Comparison of ENCODE assay signal across 9 cellular contexts in genomic region chr10:17216901-17217395, GRCh38. TPM values are rescaled to one million over a fixed set of nuclear protein-coding genes. Genes with fewer than 3 reads are reported as not detected.
DNase-seq lines count a peak whose midpoint lies in the region; ATAC-seq, FAIRE-seq and TF ChIP-seq lines count a peak whose summit lies in the region.
"Had no signal": no experiment of that assay in that cellular context is flagged by ENCODE, and none has a peak within 500 bp of the region (broad histone marks: within the 10 kb centered on the region; RNA-seq: fewer than 3 reads in every experiment).

No MANE protein-coding gene starts in this region.

- H2AFZ ChIP-seq in keratinocyte (ENCODE audit: control insufficient read depth, low read length): peak overlapping the region; percentile 21

- no peak for TF ChIP-seq POLR2A in prostate gland (IDR thresholded peaks at IDR 0.05)

- intact Hi-C loops in prostate gland (cut with DNase I): no loop called here

- no peak overlapping the region for H3K4me3 ChIP-seq in keratinocyte (ENCODE audit: control insufficient read depth in 2 of 3, extremely low read depth in 1 of 3, insufficient read depth in 2 of 3, low read depth in 1 of 3, low read length in 3 of 3)
- H3K4me3 ChIP-seq in thymus (ENCODE audit: low read length): no peak overlapping the region
- no peak overlapping the region for H3K4me3 ChIP-seq in prostate gland

- H3K27me3 ChIP-seq in keratinocyte (ENCODE audit: control insufficient read depth, extremely low read depth, insufficient read depth, low read length): no peaks in the 10 kb centered on the region
- H3K27me3 ChIP-seq in thymus (ENCODE audit: control insufficient read depth, insufficient read depth): no peaks in the 10 kb centered on the region
- no peaks in the 10 kb centered on the region for H3K27me3 ChIP-seq in prostate gland (replicated peaks; ENCODE audit: insufficient read depth)

- peak overlapping the region; percentile 40 for H3K4me2 ChIP-seq in keratinocyte (ENCODE audit: control insufficient read depth, extremely low read depth, insufficient read depth, low read depth, low read length)

- POLR2A ChIA-PET in activated naive CD8-positive, alpha-beta T cell treated with anti-CD3 and anti-CD28 coated beads, Interleukin-2, amount 10 ng/mL, durations not matched to agents 7 days and 5 days (lab: Charles Lee): interaction anchor here (1.0 to 2.7 kb wide), 4 partner anchors 11 to 192 kb away, joined by 3 to 64 read pairs (median 13); partner anchors contain the start of gene VIM

- TF ChIP-seq CTCF in keratinocyte (optimal IDR thresholded peaks at IDR 0.05 in 1 of 3, IDR thresholded peaks at IDR 0.05 in 1 of 3, conservative IDR thresholded peaks at IDR 0.05 in 1 of 3; ENCODE audit: extremely low read depth in 1 of 3, insufficient read depth in 2 of 3, low read length in 3 of 3) (no peak), prostate gland (IDR thresholded peaks at IDR 0.05) (no peak)

- peak overlapping the region; percentile 96 for H3K27ac ChIP-seq in keratinocyte (ENCODE audit: control insufficient read depth, insufficient read depth, low read length)
- H3K27ac ChIP-seq in thymus (ENCODE audit: low read depth): peak overlapping the region; percentile 53
- no peak overlapping the region for H3K27ac ChIP-seq in prostate gland

- whole genome bisulfite sequencing in thymus: 95% methylated on average over 6 of the region's 6 CpGs
- WGBS in prostate gland: 91% methylated on average over 6 of the region's 6 CpGs

- H3K27me3 Mint-ChIP-seq in activated CD8-positive, alpha-beta memory T cell treated with anti-CD3 and anti-CD28 coated beads, Interleukin-2, amount 10 ng/mL, durations not matched to agents 7 days and 5 days: no peaks in the 10 kb centered on the region
- H3K27me3 Mint-ChIP-seq in activated naive CD8-positive, alpha-beta T cell treated with anti-CD3 and anti-CD28 coated beads, Interleukin-2, amount 10 ng/mL, durations not matched to agents 7 days and 5 days: no peaks in the 10 kb centered on the region
- H3K27me3 Mint-ChIP-seq: B cell had no signal

- H3K9me3 Mint-ChIP-seq in activated CD8-positive, alpha-beta memory T cell treated with anti-CD3 and anti-CD28 coated beads, Interleukin-2, amount 10 ng/mL, durations not matched to agents 7 days and 5 days (ENCODE audit: low read depth): no peaks in the 10 kb centered on the region
- no peaks in the 10 kb centered on the region for H3K9me3 Mint-ChIP-seq in activated naive CD8-positive, alpha-beta T cell treated with anti-CD3 and anti-CD28 coated beads, Interleukin-2, amount 10 ng/mL, durations not matched to agents 7 days and 5 days

- H3K4me1 ChIP-seq in keratinocyte (ENCODE audit: control insufficient read depth, extremely low read depth, insufficient read depth, low read length) (peaks cover 45% of the 10 kb centered on the region), thymus (ENCODE audit: control insufficient read depth, insufficient read depth, low read length) (no peaks in the 10 kb centered on the region), prostate gland (replicated peaks) (no peaks in the 10 kb centered on the region)

- no peaks in the 10 kb centered on the region for H3K36me3 ChIP-seq in keratinocyte (ENCODE audit: control insufficient read depth in 2 of 2, extremely low read depth in 1 of 2, insufficient read depth in 2 of 2, low read length in 2 of 2)
- no peaks in the 10 kb centered on the region for H3K36me3 ChIP-seq in thymus (ENCODE audit: control insufficient read depth, insufficient read depth)
- H3K36me3 ChIP-seq in prostate gland: no peaks in the 10 kb centered on the region

- peaks cover 66% of the 10 kb centered on the region for H3K4me1 Mint-ChIP-seq in activated CD8-positive, alpha-beta memory T cell treated with anti-CD3 and anti-CD28 coated beads, Interleukin-2, amount 10 ng/mL, durations not matched to agents 7 days and 5 days
- H3K4me1 Mint-ChIP-seq in activated naive CD8-positive, alpha-beta T cell treated with anti-CD3 and anti-CD28 coated beads, Interleukin-2, amount 10 ng/mL, durations not matched to agents 7 days and 5 days: peaks cover 40% of the 10 kb centered on the region

- peaks cover 28% of the 10 kb centered on the region for H3K36me3 Mint-ChIP-seq in activated CD8-positive, alpha-beta memory T cell treated with anti-CD3 and anti-CD28 coated beads, Interleukin-2, amount 10 ng/mL, durations not matched to agents 7 days and 5 days
- peaks cover 20% of the 10 kb centered on the region for H3K36me3 Mint-ChIP-seq in activated naive CD8-positive, alpha-beta T cell treated with anti-CD3 and anti-CD28 coated beads, Interleukin-2, amount 10 ng/mL, durations not matched to agents 7 days and 5 days

- no peak for DNase-seq in activated CD8-positive, alpha-beta memory T cell treated with anti-CD3 and anti-CD28 coated beads, Interleukin-2, amount 10 ng/mL, durations not matched to agents 7 days and 5 days
- DNase-seq in activated CD8-positive, alpha-beta memory T cell treated with anti-CD3 and anti-CD28 coated beads, Interleukin-2, amount 50 U/mL, for 48 hours: no peak
- no peak for DNase-seq in activated naive CD8-positive, alpha-beta T cell treated with anti-CD3 and anti-CD28 coated beads, Interleukin-2, amount 10 ng/mL, durations not matched to agents 7 days and 5 days
- DNase-seq in keratinocyte (ENCODE audit: low read depth, low spot score) (no peak), NCI-H1694 treated with DMSO at 0.1 percent for 48 hours (lab: John Stamatoyannopoulos, UW) (no peak), prostate gland (ENCODE audit: low spot score) (no peak), RCC 7860 (ENCODE audit: low spot score) (no peak)

- dilution Hi-C loops in keratinocyte (cut with MboI; ENCODE audit: extremely low pct_ligation_motif_present, low sequenced_read_pairs): no loop called here

- FAIRE-seq in keratinocyte (lab: Jason Lieb, UNC): no peak
- FAIRE-seq in RCC 7860 (lab: Jason Lieb, UNC): no peak

- H3K27ac Mint-ChIP-seq in activated CD8-positive, alpha-beta memory T cell treated with anti-CD3 and anti-CD28 coated beads, Interleukin-2, amount 10 ng/mL, durations not matched to agents 7 days and 5 days: peak overlapping the region; percentile 96
- H3K27ac Mint-ChIP-seq in activated naive CD8-positive, alpha-beta T cell treated with anti-CD3 and anti-CD28 coated beads, Interleukin-2, amount 10 ng/mL, durations not matched to agents 7 days and 5 days: peak overlapping the region; percentile 95

- no peak overlapping the region for H3K4me3 Mint-ChIP-seq in activated CD8-positive, alpha-beta memory T cell treated with anti-CD3 and anti-CD28 coated beads, Interleukin-2, amount 10 ng/mL, durations not matched to agents 7 days and 5 days
- no peak overlapping the region for H3K4me3 Mint-ChIP-seq in activated naive CD8-positive, alpha-beta T cell treated with anti-CD3 and anti-CD28 coated beads, Interleukin-2, amount 10 ng/mL, durations not matched to agents 7 days and 5 days
- H3K4me3 Mint-ChIP-seq: B cell had no signal

- H3K9me3 ChIP-seq in keratinocyte (ENCODE audit: control insufficient read depth, low read depth, low read length): no peaks in the 10 kb centered on the region
- H3K9me3 ChIP-seq in thymus (ENCODE audit: control insufficient read depth): no peaks in the 10 kb centered on the region
- no peaks in the 10 kb centered on the region for H3K9me3 ChIP-seq in prostate gland

- no peaks in the 10 kb centered on the region for H4K20me1 ChIP-seq in keratinocyte (ENCODE audit: control insufficient read depth, extremely low read depth, insufficient read depth, low read length)

- ATAC-seq in activated CD8-positive, alpha-beta memory T cell treated with anti-CD3 and anti-CD28 coated beads, Interleukin-2, amount 10 ng/mL, durations not matched to agents 7 days and 5 days: no peak
- ATAC-seq in activated naive CD8-positive, alpha-beta T cell treated with anti-CD3 and anti-CD28 coated beads, Interleukin-2, amount 10 ng/mL, durations not matched to agents 7 days and 5 days (ENCODE audit: low read depth): no peak

- peak overlapping the region; percentile 71 for H3K9ac ChIP-seq in keratinocyte (ENCODE audit: control insufficient read depth, extremely low read depth, insufficient read depth, low read length)

- CTCF ChIA-PET in activated CD8-positive, alpha-beta memory T cell treated with anti-CD3 and anti-CD28 coated beads, Interleukin-2, amount 10 ng/mL, durations not matched to agents 7 days and 5 days (lab: Charles Lee): interaction anchor here (1.0 to 2.7 kb wide), 4 partner anchors 10 to 192 kb away, joined by 3 to 42 read pairs (median 12); partner anchors contain the start of genes TRDMT1 and VIM

- H3K79me2 ChIP-seq in keratinocyte (ENCODE audit: control insufficient read depth, insufficient read depth, low read length): no peaks in the 10 kb centered on the region

- no peaks in the 10 kb centered on the region for H3K9me1 ChIP-seq in keratinocyte (ENCODE audit: control insufficient read depth, extremely low read depth, insufficient read depth, low read length)

RNA-seq across cellular contexts. Expression of gene VIM, which starts 11.1 kb away (rescaled TPM):
- 1,000 to 10,000 TPM; 1,771 to 2,143 TPM for total RNA-seq in activated CD8-positive, alpha-beta memory T cell treated with anti-CD3 and anti-CD28 coated beads, Interleukin-2, amount 10 ng/mL, durations not matched to agents 7 days and 5 days
- 1,000 to 10,000 TPM; 1,681 to 1,738 TPM for total RNA-seq in activated naive CD8-positive, alpha-beta T cell treated with anti-CD3 and anti-CD28 coated beads, Interleukin-2, amount 10 ng/mL, durations not matched to agents 7 days and 5 days
- polyA plus RNA-seq in keratinocyte (341 to 1,147 TPM (median 495 TPM) in 3 replicates), thymus (781 TPM)
- 56.4 TPM for polyA plus RNA-seq in keratinocyte (2011; ENCODE audit: low read depth)
- 552 and 735 TPM in 2 replicates for polyA plus RNA-seq in keratinocyte (2011; cell fraction: cytosol; rRNA removed)
- polyA plus RNA-seq in keratinocyte (2011; cell fraction: nucleus; rRNA removed): 325 and 358 TPM in 2 replicates
- 57.6 and 1,089 TPM in 2 replicates for polyA plus RNA-seq in keratinocyte (2012; ENCODE audit: low replicate concordance)
- polyA minus RNA-seq in keratinocyte: 460 to 1,179 TPM (median 477 TPM) in 3 replicates
- 1,163 TPM for polyA minus RNA-seq in keratinocyte (2011; cell fraction: cytosol; rRNA and poly(A)+ RNA removed)
- 188 and 237 TPM in 2 replicates for polyA minus RNA-seq in keratinocyte (2011; cell fraction: nucleus; rRNA and poly(A)+ RNA removed)
- total RNA-seq in prostate gland: 1,000 to 10,000 TPM in 1 of 2 donors, 100 to 1,000 TPM in 1; 293 to 1,683 TPM

RNA-seq across cellular contexts. Expression of gene TRDMT1, which starts 15.5 kb away (rescaled TPM):
- 1 to 10 TPM; 7.7 to 9.2 TPM for total RNA-seq in activated CD8-positive, alpha-beta memory T cell treated with anti-CD3 and anti-CD28 coated beads, Interleukin-2, amount 10 ng/mL, durations not matched to agents 7 days and 5 days
- 10 to 100 TPM; 15.3 to 17.1 TPM for total RNA-seq in activated naive CD8-positive, alpha-beta T cell treated with anti-CD3 and anti-CD28 coated beads, Interleukin-2, amount 10 ng/mL, durations not matched to agents 7 days and 5 days
- 2.3 to 6.6 TPM (median 3.3 TPM) in 3 replicates for polyA plus RNA-seq in keratinocyte
- 1.4 TPM for polyA plus RNA-seq in keratinocyte (2011; ENCODE audit: low read depth)
- 1.2 and 4.0 TPM in 2 replicates for polyA plus RNA-seq in keratinocyte (2011; cell fraction: cytosol; rRNA removed)
- 3.2 and 3.9 TPM in 2 replicates for polyA plus RNA-seq in keratinocyte (2011; cell fraction: nucleus; rRNA removed)
- polyA plus RNA-seq in keratinocyte (2012; ENCODE audit: low replicate concordance): 0.95 and 3.1 TPM in 2 replicates
- 1.9 to 5.4 TPM (median 2.1 TPM) in 3 replicates for polyA minus RNA-seq in keratinocyte
- 0.77 TPM for polyA minus RNA-seq in keratinocyte (2011; cell fraction: cytosol; rRNA and poly(A)+ RNA removed)
- polyA minus RNA-seq in keratinocyte (2011; cell fraction: nucleus; rRNA and poly(A)+ RNA removed): 3.3 and 7.8 TPM in 2 replicates
- 5.0 TPM for polyA plus RNA-seq in thymus
- 1 to 10 TPM; 6.5 to 9.9 TPM for total RNA-seq in prostate gland

Comparison
In these comparisons a context has a peak if more than half of its experiments do, and no peak if none do; other contexts are left out.
1. H3K27ac ChIP-seq: peak in keratinocyte (single experiment) and thymus (single experiment); none in prostate gland (0 of 2).